In the genomic region with DNA sequence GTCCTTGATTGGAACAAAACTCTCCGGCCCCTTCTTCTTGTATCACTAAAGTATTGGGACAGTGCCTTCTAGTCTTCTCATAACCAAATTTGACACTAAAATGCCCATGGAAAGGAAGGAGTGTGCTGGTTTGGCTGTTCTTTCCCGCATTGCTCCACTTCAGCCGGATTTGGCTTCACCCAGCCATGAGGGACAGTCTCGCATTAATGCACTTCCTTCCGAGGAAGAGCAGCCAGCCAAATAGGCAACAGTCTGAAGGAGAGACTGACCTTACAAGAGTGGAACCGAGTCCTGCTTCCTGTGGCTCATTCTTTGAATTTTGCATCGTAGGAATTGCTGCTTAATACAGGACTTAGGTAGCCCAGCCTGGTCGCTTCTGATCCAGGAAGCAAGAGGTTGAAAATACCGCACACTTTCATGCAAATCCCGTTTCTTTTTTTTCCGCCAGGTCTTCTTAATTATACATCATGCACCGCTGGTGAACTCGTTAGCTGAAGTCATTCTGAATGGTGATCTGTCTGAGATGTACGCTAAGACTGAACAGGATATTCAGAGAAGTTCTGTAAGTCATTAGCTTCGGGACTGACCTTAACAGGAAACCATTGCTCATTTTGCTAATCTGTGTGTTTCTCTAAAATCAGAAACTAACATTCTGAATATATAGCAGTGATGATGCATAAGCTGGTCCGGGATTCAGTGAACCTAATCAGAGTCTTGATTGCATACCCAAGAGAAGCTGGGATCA, we compare ENCODE assay signal across 11 cellular contexts. TPM values are rescaled to one million over a fixed set of nuclear protein-coding genes. Genes with fewer than 3 reads are reported as not detected.
DNase-seq lines count a peak whose midpoint lies in the region; ATAC-seq and TF ChIP-seq lines count a peak whose summit lies in the region.
"Had no signal": no experiment of that assay in that cellular context is flagged by ENCODE, and none has a peak within 500 bp of the region (broad histone marks: within the 10 kb centered on the region; RNA-seq: fewer than 3 reads in every experiment).

No MANE protein-coding gene starts in this region.

- peaks cover 87% of the 10 kb centered on the region for H3K4me1 Mint-ChIP-seq in activated CD4-positive, alpha-beta T cell treated with anti-CD3 and anti-CD28 coated beads, Interleukin-2, amount 10 ng/mL, durations not matched to agents 7 days and 5 days
- H3K4me1 Mint-ChIP-seq in MCF 10A (ENCODE audit: insufficient read depth, unreplicated experiment): no peaks in the 10 kb centered on the region

- no peak overlapping the region for H3K9ac ChIP-seq in smooth muscle cell (ENCODE audit: low read depth)

- no peaks in the 10 kb centered on the region for H3K27me3 Mint-ChIP-seq in activated CD4-positive, alpha-beta T cell treated with anti-CD3 and anti-CD28 coated beads, Interleukin-2, amount 10 ng/mL, durations not matched to agents 7 days and 5 days
- no peaks in the 10 kb centered on the region for H3K27me3 Mint-ChIP-seq in MCF 10A (ENCODE audit: insufficient read depth, unreplicated experiment)

- no peaks in the 10 kb centered on the region for H3K9me3 Mint-ChIP-seq in activated CD4-positive, alpha-beta T cell treated with anti-CD3 and anti-CD28 coated beads, Interleukin-2, amount 10 ng/mL, durations not matched to agents 7 days and 5 days
- no peaks in the 10 kb centered on the region for H3K9me3 Mint-ChIP-seq in MCF 10A (ENCODE audit: unreplicated experiment)

- peak overlapping the region; percentile 47 for H3K27ac ChIP-seq in WERI-Rb-1
- H3K27ac ChIP-seq in smooth muscle cell (ENCODE audit: low read depth): peak overlapping the region; percentile 43
- H3K27ac ChIP-seq: thoracic aorta had no signal

- H3K36me3 ChIP-seq in WERI-Rb-1: peaks cover 17% of the 10 kb centered on the region
- no peaks in the 10 kb centered on the region for H3K36me3 ChIP-seq in smooth muscle cell (ENCODE audit: low read depth)
- H3K36me3 ChIP-seq: thoracic aorta had no signal

- 72% methylated on average over 16 of the region's 16 CpGs for WGBS in smooth muscle cell (ENCODE audit: low lambda C conversion rate)

- H3K27me3 ChIP-seq in WERI-Rb-1 (ENCODE audit: insufficient read depth, low read depth, severe bottlenecking) (no peaks in the 10 kb centered on the region), smooth muscle cell (ENCODE audit: low read depth) (no peaks in the 10 kb centered on the region)

- peaks cover 6% of the 10 kb centered on the region for H3K4me1 ChIP-seq in smooth muscle cell (ENCODE audit: low read depth)

- no peak overlapping the region for H2AFZ ChIP-seq in smooth muscle cell (ENCODE audit: low read depth)

- peaks cover 51% of the 10 kb centered on the region for H3K36me3 Mint-ChIP-seq in activated CD4-positive, alpha-beta T cell treated with anti-CD3 and anti-CD28 coated beads, Interleukin-2, amount 10 ng/mL, durations not matched to agents 7 days and 5 days (ENCODE audit: low read depth)
- peaks cover 28% of the 10 kb centered on the region for H3K36me3 Mint-ChIP-seq in MCF 10A (ENCODE audit: insufficient read depth, unreplicated experiment)

- H3K79me2 ChIP-seq in smooth muscle cell (ENCODE audit: low read depth): no peaks in the 10 kb centered on the region

- H4K20me1 ChIP-seq in smooth muscle cell (ENCODE audit: low read depth): peaks cover 4% of the 10 kb centered on the region

- POLR2A ChIA-PET in activated CD4-positive, alpha-beta T cell treated with anti-CD3 and anti-CD28 coated beads, Interleukin-2, amount 10 ng/mL, durations not matched to agents 7 days and 5 days (lab: Charles Lee): no interaction called here
- POLR2A ChIA-PET in MCF 10A (lab: Yijun Ruan, JAX): interaction anchor here (0.7 to 0.8 kb wide), 2 partner anchors 273 kb away, joined by 3 to 4 read pairs; a partner anchor contains a TSS

- TF ChIP-seq CTCF in WERI-Rb-1 (IDR thresholded peaks at IDR 0.05; ENCODE audit: low read depth, low read length) (no peak), smooth muscle cell (IDR thresholded peaks at IDR 0.05; ENCODE audit: borderline replicate concordance, insufficient read depth, poor library complexity, severe bottlenecking) (no peak), MCF 10A (IDR thresholded peaks at IDR 0.05; ENCODE audit: unreplicated experiment) (no peak), omental fat pad (IDR thresholded peaks at IDR 0.05) (no peak)

- peaks cover 5% of the 10 kb centered on the region for H3F3A ChIP-seq in smooth muscle cell (ENCODE audit: low read depth)

- H3K9me3 ChIP-seq in WERI-Rb-1 (ENCODE audit: severe bottlenecking) (no peaks in the 10 kb centered on the region), smooth muscle cell (replicated peaks; ENCODE audit: low read depth) (no peaks in the 10 kb centered on the region)
- H3K9me3 ChIP-seq: thoracic aorta had no signal

- ATAC-seq in HG02759 (IDR thresholded peaks at IDR 0.05; ENCODE audit: unreplicated experiment) (peak; percentile 52), HG02870 (IDR thresholded peaks at IDR 0.05; ENCODE audit: unreplicated experiment) (no peak), omental fat pad (ENCODE audit: low FRiP score) (no peak)

- H3K27ac Mint-ChIP-seq in activated CD4-positive, alpha-beta T cell treated with anti-CD3 and anti-CD28 coated beads, Interleukin-2, amount 10 ng/mL, durations not matched to agents 7 days and 5 days: peak overlapping the region; percentile 68
- no peak overlapping the region for H3K27ac Mint-ChIP-seq in MCF 10A (ENCODE audit: low read depth, unreplicated experiment)

- H3K4me2 ChIP-seq in smooth muscle cell: no peak overlapping the region

- no peak for DNase-seq in activated CD4-positive, alpha-beta T cell treated with anti-CD3 and anti-CD28 coated beads, Interleukin-2, amount 10 ng/mL, durations not matched to agents 7 days and 5 days
- DNase-seq in activated CD4-positive, alpha-beta T cell treated with anti-CD3 and anti-CD28 coated beads for 48 hours: no peak
- no peak for DNase-seq in WERI-Rb-1
- DNase-seq in smooth muscle cell (lab: John Stamatoyannopoulos, UW; ENCODE audit: unreplicated experiment): no peak
- DNase-seq in MCF 10A (ENCODE audit: unreplicated experiment): no peak
- no peak for DNase-seq in omental fat pad (ENCODE audit: low spot score)
- DNase-seq: activated naive CD4-positive, alpha-beta T cell treated with anti-CD3 and anti-CD28 coated beads, Interleukin-2, amount 50 U/mL, for 16 hours; NCI-H187 treated with DMSO at 0.1 percent for 48 hours had no signal

- BruUV-seq in MCF 10A (replicated peaks; lab: Mats Ljungman, UMichigan): no TSS peak

- intact Hi-C loops in MCF 10A (cut with micrococcal nuclease): no loop called here

- no peak overlapping the region for H3K4me3 ChIP-seq in WERI-Rb-1 (ENCODE audit: low read depth, low read length)
- no peak overlapping the region for H3K4me3 ChIP-seq in smooth muscle cell
- H3K4me3 ChIP-seq: thoracic aorta had no signal

- H3K4me3 Mint-ChIP-seq in activated CD4-positive, alpha-beta T cell treated with anti-CD3 and anti-CD28 coated beads, Interleukin-2, amount 10 ng/mL, durations not matched to agents 7 days and 5 days: peak overlapping the region; percentile 26
- H3K4me3 Mint-ChIP-seq in MCF 10A (ENCODE audit: unreplicated experiment): no peak overlapping the region

- CTCF ChIA-PET in activated CD4-positive, alpha-beta T cell treated with anti-CD3 and anti-CD28 coated beads, Interleukin-2, amount 10 ng/mL, durations not matched to agents 7 days and 5 days (lab: Charles Lee): interaction anchor here (0.6 to 3.5 kb wide), 9 partner anchors 10 to 273 kb away, joined by 3 to 26 read pairs (median 4); a partner anchor contains a TSS
- CTCF ChIA-PET in MCF 10A (lab: Yijun Ruan, JAX): interaction anchor here (0.5 to 3.5 kb wide), 14 partner anchors 9 to 414 kb away, joined by 3 to 25 read pairs (median 4); a partner anchor contains a TSS

RNA-seq across cellular contexts. Expression of a gene that starts 38.2 kb away (rescaled TPM):
- total RNA-seq in activated CD4-positive, alpha-beta T cell treated with anti-CD3 and anti-CD28 coated beads, Interleukin-2, amount 10 ng/mL, durations not matched to agents 7 days and 5 days: 10 to 100 TPM; 30.9 to 35.1 TPM
- total RNA-seq in smooth muscle cell: 16.2 and 17.0 TPM in 2 replicates
- polyA plus RNA-seq in smooth muscle cell: 12.6 and 17.7 TPM in 2 replicates
- 29.1 and 32.4 TPM in 2 replicates for total RNA-seq in MCF 10A (2022)
- total RNA-seq in omental fat pad: 10 to 100 TPM; 24.0 to 36.9 (median 29.5) TPM

RNA-seq across cellular contexts. Expression of a gene that starts 40.3 kb away (rescaled TPM):
- 10 to 100 TPM; 29.2 to 36.9 TPM for total RNA-seq in activated CD4-positive, alpha-beta T cell treated with anti-CD3 and anti-CD28 coated beads, Interleukin-2, amount 10 ng/mL, durations not matched to agents 7 days and 5 days
- total RNA-seq in smooth muscle cell (29.9 and 71.8 TPM in 2 replicates), MCF 10A (2022) (21.6 and 24.1 TPM in 2 replicates), omental fat pad (10 to 100 TPM; 56.8 to 71.5 (median 64.5) TPM)
- polyA plus RNA-seq in smooth muscle cell: 58.5 and 59.4 TPM in 2 replicates
